9 cellular contexts compared by ENCODE assay signal in genomic region chr6:159104931-159105330, GRCh38.
A peak's percentile ranks its signal among the peaks of the same experiment; 100 is the strongest.
DNase-seq lines count a peak whose midpoint lies in the region; ATAC-seq and TF ChIP-seq lines count a peak whose summit lies in the region.
"Had no signal": no experiment of that assay in that cellular context is flagged by ENCODE, and none has a peak within 500 bp of the region (broad histone marks: within the 10 kb centered on the region; RNA-seq: fewer than 3 reads in every experiment).

No MANE protein-coding gene starts in this region.

- no peak for ATAC-seq in right cardiac atrium
- no peak for ATAC-seq in effector memory CD8-positive, alpha-beta T cell (replicated peaks)

- CTCF ChIA-PET in OCI-LY7 (lab: Charles Lee; ENCODE audit: unreplicated experiment) = interaction anchor here (0.8 to 2.6 kb wide), 7 partner anchors 21 to 96 kb away, joined by 3 to 22 read pairs (median 7); partner anchors contain the start of gene TAGAP

- H3K27me3 Mint-ChIP-seq in effector memory CD8-positive, alpha-beta T cell = no peaks in the 10 kb centered on the region

- peak overlapping the region; percentile 82 to 84 for H3K27ac Mint-ChIP-seq in effector memory CD8-positive, alpha-beta T cell

- no peaks in the 10 kb centered on the region for H3K9me3 Mint-ChIP-seq in effector memory CD8-positive, alpha-beta T cell

- no peak for TF ChIP-seq EP300 in transverse colon (IDR thresholded peaks at IDR 0.05; ENCODE audit: low read depth)

- H3K36me3 Mint-ChIP-seq in effector memory CD8-positive, alpha-beta T cell (ENCODE audit: insufficient read depth) = peaks cover 34% of the 10 kb centered on the region

- H3K27me3 ChIP-seq in right atrium auricular region (no peaks in the 10 kb centered on the region), right cardiac atrium (ENCODE audit: control insufficient read depth, insufficient read depth) (no peaks in the 10 kb centered on the region), transverse colon (no peaks in the 10 kb centered on the region), ascending aorta (no peaks in the 10 kb centered on the region)

- H3K4me2 ChIP-seq in OCI-LY7 (ENCODE audit: low read length) = peak overlapping the region; percentile 93

- no peaks in the 10 kb centered on the region for H3K9me2 ChIP-seq in OCI-LY7 (ENCODE audit: insufficient read depth, low read length)

- no peak overlapping the region for H3K4me3 ChIP-seq in right atrium auricular region
- no peak overlapping the region for H3K4me3 ChIP-seq in right cardiac atrium (ENCODE audit: low read length)
- peak overlapping the region; percentile 44 for H3K4me3 ChIP-seq in OCI-LY7 (ENCODE audit: low read depth, low read length, poor library complexity, severe bottlenecking)
- no peak overlapping the region for H3K4me3 ChIP-seq in transverse colon
- H3K4me3 ChIP-seq in ascending aorta = no peak overlapping the region

- no peaks in the 10 kb centered on the region for H3K4me1 ChIP-seq in right atrium auricular region
- H3K4me1 ChIP-seq in right cardiac atrium (ENCODE audit: control insufficient read depth, insufficient read depth, low read length) = peaks cover 3% of the 10 kb centered on the region
- H3K4me1 ChIP-seq in OCI-LY7 (ENCODE audit: insufficient read depth, low read length, poor library complexity, severe bottlenecking) = peaks cover 89% of the 10 kb centered on the region
- peaks cover 0 to under 1% (median 0%) of the 10 kb centered on the region in 4 donors for H3K4me1 ChIP-seq in transverse colon
- no peaks in the 10 kb centered on the region for H3K4me1 ChIP-seq in ascending aorta

- H3K27ac ChIP-seq in right atrium auricular region (no peak overlapping the region), right cardiac atrium (ENCODE audit: low read length) (no peak overlapping the region), OCI-LY7 (ENCODE audit: low read depth, low read length, poor library complexity, severe bottlenecking) (peak overlapping the region; percentile 97), transverse colon (no peak overlapping the region), ascending aorta (no peak overlapping the region)

- in situ Hi-C loops in transverse colon (cut with MboI; ENCODE audit: low pct_ligation_motif_present in 1 of 4, low pct_unique_long_range_greater_than_20kb in 1 of 4, low sequenced_read_pairs in 3 of 4) = loop anchor here in 3 of 4 donors (10.0 to 25.0 kb wide), 5 partner anchors 60 to 418 kb away; partner anchors contain the start of genes RSPH3 (in 2 of the 3) and TAGAP (in 1 of the 3)

- peaks cover 52 to 61% of the 10 kb centered on the region in 2 donors for H3K4me1 Mint-ChIP-seq in effector memory CD8-positive, alpha-beta T cell (ENCODE audit: low read depth in 2 of 2)

- intact Hi-C loops in right cardiac atrium (cut with DNase I) = loop anchor here in 2 of 4 donors (5.0 to 10.0 kb wide), 4 partner anchors 58 to 400 kb away; partner anchors contain the start of genes RSPH3 (in 1 of the 2) and TAGAP (in 1 of the 2)
- intact Hi-C loops in OCI-LY7 (cut with micrococcal nuclease; ENCODE audit: unreplicated experiment) = loop anchor here (1.0 to 5.0 kb wide), 7 partner anchors 22 to 403 kb away; no protein-coding TSS in a partner anchor
- intact Hi-C loops in transverse colon (cut with DNase I; ENCODE audit: low total_unique reads) = no loop called here
- intact Hi-C loops in ascending aorta (cut with DNase I) = loop anchor here (1.0 kb wide), 1 partner anchor 401 kb away; no protein-coding TSS in a partner anchor

- POLR2A ChIA-PET in OCI-LY7 (lab: Charles Lee) = interaction anchor here (1.0 to 10.8 kb wide), 15 partner anchors 10 to 105 kb away, joined by 3 to 116 read pairs (median 8); partner anchors contain the start of genes RSPH3 and TAGAP

- H3K9me3 ChIP-seq in right atrium auricular region (no peaks in the 10 kb centered on the region), right cardiac atrium (ENCODE audit: control insufficient read depth, low read length) (no peaks in the 10 kb centered on the region), OCI-LY7 (ENCODE audit: low read length) (no peaks in the 10 kb centered on the region), transverse colon (no peaks in the 10 kb centered on the region), ascending aorta (no peaks in the 10 kb centered on the region)

- H3K79me2 ChIP-seq in OCI-LY7 (ENCODE audit: insufficient read depth, low read depth, low read length) = no peaks in the 10 kb centered on the region

- 88% methylated on average over 5 of the region's 5 CpGs for WGBS in right cardiac atrium
- 60 to 86% methylated on average over 1 to 5 of the region's 5 CpGs for WGBS in transverse colon (ENCODE audit: low coverage in 1 of 2), 2 donors

- peak overlapping the region; percentile 70; the same call in 1 of the 2 replicates for H2AFZ ChIP-seq in OCI-LY7 (ENCODE audit: low read length)

- no TSS peak for BruUV-seq in OCI-LY7 (replicated peaks; lab: Mats Ljungman, UMichigan)

- TF ChIP-seq POLR2A in transverse colon (IDR thresholded peaks at IDR 0.05) = no peak

- H3K36me3 ChIP-seq in right atrium auricular region (no peaks in the 10 kb centered on the region), OCI-LY7 (ENCODE audit: insufficient read depth, low read length) (no peaks in the 10 kb centered on the region), transverse colon (no peaks in the 10 kb centered on the region), ascending aorta (no peaks in the 10 kb centered on the region)

- no peaks in the 10 kb centered on the region for H4K20me1 ChIP-seq in OCI-LY7 (ENCODE audit: insufficient read depth, low read length)

- TF ChIP-seq CTCF in right atrium auricular region (IDR thresholded peaks at IDR 0.05) (no peak), OCI-LY7 (conservative IDR thresholded peaks at IDR 0.05; ENCODE audit: low read length) (no peak), transverse colon (IDR thresholded peaks at IDR 0.05) (no peak), ascending aorta (IDR thresholded peaks at IDR 0.05) (no peak)

- DNase-seq in right atrium auricular region (ENCODE audit: low spot score) (peak; percentile 36), right cardiac atrium (no peak), OCI-LY7 (ENCODE audit: low spot score) (peak; percentile 95), transverse colon (peak; percentile 40), NCI-H1436 treated with DMSO at 0.1 percent for 48 hours (lab: John Stamatoyannopoulos, UW) (no peak), ascending aorta (ENCODE audit: low spot score in 2 of 2) (no peak), medulla oblongata (ENCODE audit: extremely low spot score) (no peak)
- no peak for DNase-seq in effector memory CD8-positive, alpha-beta T cell
- DNase-seq: Right ventricle myocardium superior had no signal

- H3K4me3 Mint-ChIP-seq in effector memory CD8-positive, alpha-beta T cell = peak overlapping the region; percentile 62 to 64

Comparison
In these comparisons a context has a peak if more than half of its experiments do, and no peak if none do; other contexts are left out.
1. DNase-seq: peak in right atrium auricular region (single experiment), OCI-LY7 (single experiment) and transverse colon (single experiment); none in right cardiac atrium (0 of 3), effector memory CD8-positive, alpha-beta T cell (0 of 3), NCI-H1436 treated with DMSO at 0.1 percent for 48 hours (single experiment), ascending aorta (0 of 2) and medulla oblongata (single experiment).